In the genomic region with DNA sequence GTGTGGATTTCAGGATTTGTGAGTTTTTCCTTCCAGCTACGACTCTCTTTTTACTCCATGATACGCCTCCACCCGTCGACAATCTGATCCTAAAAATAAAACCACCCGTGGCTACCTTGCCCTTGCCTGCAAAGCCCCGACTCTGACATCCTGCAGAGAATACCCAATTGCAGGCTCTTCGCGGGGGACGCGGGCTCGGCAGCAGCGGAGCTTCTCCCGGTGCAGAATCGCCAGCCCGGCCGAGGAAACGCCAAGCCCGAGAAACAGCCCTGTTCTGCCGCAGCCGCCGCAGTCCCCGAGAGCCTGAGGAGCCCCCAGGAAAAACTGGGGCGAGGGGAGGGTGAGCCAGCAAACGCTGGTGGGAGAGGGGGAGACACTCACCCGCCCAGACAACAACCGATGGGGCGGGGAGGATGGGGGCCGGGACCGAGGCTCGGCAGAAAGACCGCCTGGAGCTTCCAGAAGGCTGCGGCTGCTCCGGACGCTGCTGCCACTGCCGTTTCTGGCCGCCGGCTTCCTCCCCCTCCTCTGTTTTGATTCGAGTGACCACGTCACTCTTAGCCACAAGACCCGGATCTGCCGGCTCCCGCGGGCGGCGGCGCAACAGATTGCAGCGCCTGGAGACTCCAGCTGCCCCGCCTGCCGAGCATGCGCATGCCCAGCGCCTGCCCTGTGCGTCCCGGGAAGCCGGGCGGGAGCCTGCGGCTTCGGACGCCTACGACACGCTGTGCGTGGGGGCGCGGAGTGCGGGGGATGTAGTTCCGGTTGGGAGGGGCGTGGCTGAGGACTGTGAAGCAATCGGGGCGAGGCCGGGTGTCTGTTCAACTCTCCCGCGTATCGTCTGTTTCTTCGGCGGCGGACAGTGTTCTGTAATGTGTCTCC, we compare ENCODE assay signal across 8 cellular contexts. TPM values are rescaled to one million over a fixed set of nuclear protein-coding genes. Genes with fewer than 3 reads are reported as not detected.
DNase-seq lines count a peak whose midpoint lies in the region; FAIRE-seq and TF ChIP-seq lines count a peak whose summit lies in the region.

A gene (minus strand): TSS at position 508 of the 882 bp plus-strand sequence. CDS start 33,720 bp downstream, outside the sequence.

- peak; percentile 71 to 95 for TF ChIP-seq POLR2A in H1 (IDR thresholded peaks at IDR 0.05; ENCODE audit: control extremely low read depth in 1 of 2, low read depth in 2 of 2, low read length in 2 of 2)

- H3K14ac ChIP-seq in H1 (ENCODE audit: insufficient read length), result no peak within 1 kb of the TSS

- H3K4me2 ChIP-seq in H1 (ENCODE audit: insufficient read depth in 1 of 2, low read depth in 2 of 2, low read length in 2 of 2) (peak within 1 kb of the TSS; percentile 83 to 84), mesendoderm (ENCODE audit: low read length) (peak within 1 kb of the TSS; percentile 91)

- peaks cover 4% of the 10 kb centered on the region; the same call in 1 of the 2 replicates for H3K23me2 ChIP-seq in H1 (ENCODE audit: low read depth, low read length)

- no peak within 1 kb of the TSS for H3K23ac ChIP-seq in H1 (ENCODE audit: insufficient read length)
- H3K23ac ChIP-seq in mesendoderm (ENCODE audit: low read length), result no peak within 1 kb of the TSS

- H2BK120ac ChIP-seq in H1 (replicated peaks; ENCODE audit: low read depth, low read length), result no peak within 1 kb of the TSS
- peak within 1 kb of the TSS; percentile 91 for H2BK120ac ChIP-seq in mesendoderm (ENCODE audit: low read depth, low read length)

- H4K91ac ChIP-seq in H1 (replicated peaks; ENCODE audit: insufficient read length, low read length), result peak within 1 kb of the TSS; percentile 13

- H3K18ac ChIP-seq in H1 (ENCODE audit: extremely low read depth, low read length) (peak within 1 kb of the TSS; percentile 85), mesendoderm (ENCODE audit: low read length) (peak within 1 kb of the TSS; percentile 92)

- peak within 1 kb of the TSS; percentile 61 for H3K56ac ChIP-seq in H1 (replicated peaks; ENCODE audit: insufficient read length, low read depth, low read length)
- peak within 1 kb of the TSS; percentile 87 for H3K56ac ChIP-seq in mesendoderm (ENCODE audit: low read length)

- H2BK15ac ChIP-seq in H1 (ENCODE audit: low read length) (peak within 1 kb of the TSS; percentile 61; the same call in 1 of the 2 replicates), mesendoderm (replicated peaks; ENCODE audit: low read depth) (no peak within 1 kb of the TSS)

- no peak for TF ChIP-seq EP300 in H1 (IDR thresholded peaks at IDR 0.05; ENCODE audit: borderline replicate concordance in 1 of 2, low read depth in 2 of 2, low read length in 2 of 2)

- H3K9me3 ChIP-seq in H1 (ENCODE audit: insufficient read depth in 2 of 2, low read depth in 1 of 2, low read length in 1 of 2), result no peaks in the 10 kb centered on the region

- H3K4ac ChIP-seq in H1 (replicated peaks; ENCODE audit: insufficient read length, low read depth, low read length) (peak within 1 kb of the TSS; percentile 17), mesendoderm (ENCODE audit: low read depth, low read length) (peak within 1 kb of the TSS; percentile 74)

- H3K79me1 ChIP-seq in H1 (ENCODE audit: low read depth, low read length) (no peaks in the 10 kb centered on the region; the same call in 1 of the 2 replicates), mesendoderm (ENCODE audit: low read length) (no peaks in the 10 kb centered on the region)

- peak in 1 of 2 experiments; percentile 15; a peak in 1 of 4 replicates for TF ChIP-seq RAD21 in H1 (IDR thresholded peaks at IDR 0.05 in 1 of 2, conservative IDR thresholded peaks at IDR 0.05 in 1 of 2; ENCODE audit: low read depth in 2 of 2, low read length in 2 of 2)

- H3K79me2 ChIP-seq in H1 (ENCODE audit: control insufficient read depth in 1 of 2, insufficient read depth in 2 of 2, low read length in 2 of 2), result peaks cover 0 to 26% of the 10 kb centered on the region in 2 experiments; a peak in 3 of 4 replicates
- H3K79me2 ChIP-seq in mesendoderm (ENCODE audit: control insufficient read depth, insufficient read depth, low read length), result no peaks in the 10 kb centered on the region

- no peaks in the 10 kb centered on the region for H4K20me1 ChIP-seq in H1 (replicated peaks in 1 of 2; ENCODE audit: control insufficient read depth in 1 of 2, insufficient read depth in 2 of 2, low read length in 2 of 2)

- H2BK5ac ChIP-seq in H1 (ENCODE audit: low read depth, low read length) (peak within 1 kb of the TSS; percentile 93), mesendoderm (ENCODE audit: low read length) (no peak within 1 kb of the TSS)

- H3K36me3 ChIP-seq in H1 (ENCODE audit: control insufficient read depth in 2 of 4, insufficient read depth in 4 of 4, low read length in 3 of 4) (peaks cover 0 to 2% (median 0%) of the 10 kb centered on the region in 4 experiments; a peak in 1 of 8 replicates), mesendoderm (ENCODE audit: control insufficient read depth, insufficient read depth, low read length) (no peaks in the 10 kb centered on the region)

- 1% methylated on average over 59 of the region's 75 CpGs; no CpG with 5 or more reads in 1 of the 2 experiments for WGBS in H1 (ENCODE audit: extremely low coverage in 1 of 2, insufficient coverage in 1 of 2, insufficient read length in 1 of 2, insufficient replicate concordance in 2 of 2, low coverage in 1 of 2, low lambda C conversion rate in 2 of 2, missing lambda C conversion rate in 1 of 2), 2 experiments
- WGBS in mesendoderm (ENCODE audit: extremely low coverage, insufficient coverage, low lambda C conversion rate), result no CpG with 5 or more reads among the region's 75 CpGs

- CTCF ChIA-PET in H1 (lab: Charles Lee; ENCODE audit: partially characterized antibody), result interaction anchor here (0.7 to 2.3 kb wide), 4 partner anchors 8 to 209 kb away, joined by 3 to 6 read pairs (median 4); no protein-coding TSS in a partner anchor

- H3K27me3 ChIP-seq in H1 (replicated peaks in 1 of 4; ENCODE audit: control insufficient read depth in 3 of 4, extremely low read depth in 1 of 4, insufficient read depth in 3 of 4, low read length in 3 of 4), result no peaks in the 10 kb centered on the region
- no peaks in the 10 kb centered on the region for H3K27me3 ChIP-seq in mesendoderm (ENCODE audit: insufficient read depth, low read length, poor library complexity)

- peak within 1 kb of the TSS; percentile 76 to 89 (median 85) for H3K4me3 ChIP-seq in H1 (ENCODE audit: extremely low read depth in 1 of 4, insufficient read depth in 2 of 4, low read depth in 3 of 4, low read length in 4 of 4)
- H3K4me3 ChIP-seq in mesendoderm (ENCODE audit: low read length), result peak within 1 kb of the TSS; percentile 80

- H2AK5ac ChIP-seq in H1 (ENCODE audit: low read depth, low read length) (no peak within 1 kb of the TSS), mesendoderm (ENCODE audit: low read length) (no peak within 1 kb of the TSS)

- H2BK20ac ChIP-seq in H1 (ENCODE audit: low read length), result no peak within 1 kb of the TSS

- DNase-seq in COLO829 (ENCODE audit: low spot score) (peak; percentile 92), GM20000 (ENCODE audit: low spot score) (peak; percentile 85), HT1080 (ENCODE audit: low read depth) (peak; percentile 97), NOMO-1 treated with dmso at 0.1 percent for 144 hours (lab: John Stamatoyannopoulos, UW; ENCODE audit: unreplicated experiment) (peak; percentile 95), H1 (ENCODE audit: low read depth in 1 of 2, low spot score in 2 of 2) (peak; percentile 93 to 94), mesendoderm (peak; percentile 99)
- peak; percentile 77 for DNase-seq in activated CD8-positive, alpha-beta memory T cell treated with anti-CD3 and anti-CD28 coated beads, Interleukin-2, amount 50 U/mL, for 1 hour (ENCODE audit: extremely low read depth)
- peak; percentile 87 for DNase-seq in stimulated activated CD8-positive, alpha-beta memory T cell treated with anti-CD3 and anti-CD28 coated beads, Interleukin-12 subunit alpha, Interleukin-12 subunit beta, amount 100 ng/mL, for 4 hours (ENCODE audit: low read depth)

- H3K27ac ChIP-seq in H1 (ENCODE audit: low read depth, low read length) (peak within 1 kb of the TSS; percentile 98), mesendoderm (ENCODE audit: low read depth, low read length) (peak within 1 kb of the TSS; percentile 95)

- no peak for FAIRE-seq in H1 (lab: Jason Lieb, UNC)

- H4K8ac ChIP-seq in H1 (ENCODE audit: extremely low read depth, insufficient read depth, low read length) (peak within 1 kb of the TSS; percentile 93), mesendoderm (ENCODE audit: low read depth, low read length) (peak within 1 kb of the TSS; percentile 97)

- H3K4me1 ChIP-seq in H1 (replicated peaks in 1 of 4; ENCODE audit: control insufficient read depth in 3 of 4, insufficient read depth in 4 of 4, low read length in 3 of 4) (peaks cover 2 to 19% (median 13%) of the 10 kb centered on the region in 4 experiments; a peak in 6 of 7 replicates), mesendoderm (ENCODE audit: control insufficient read depth, low read depth, low read length) (peaks cover 5% of the 10 kb centered on the region)

- H2BK12ac ChIP-seq in H1 (ENCODE audit: low read depth, low read length), result peak within 1 kb of the TSS; percentile 97

- peak within 1 kb of the TSS; percentile 65 for H4K5ac ChIP-seq in H1 (ENCODE audit: insufficient read length, low read depth, low read length)
- H4K5ac ChIP-seq in mesendoderm (ENCODE audit: low read length), result no peak within 1 kb of the TSS

- POLR2A ChIA-PET in H1 (lab: Charles Lee; ENCODE audit: partially characterized antibody), result interaction anchor here (0.5 to 4.5 kb wide), 37 partner anchors 8 to 417 kb away, joined by 3 to 34 read pairs (median 3); a partner anchor contains a TSS

- TF ChIP-seq CTCF in GM20000 (IDR thresholded peaks at IDR 0.05; ENCODE audit: extremely low read depth, missing control alignments) (no peak), H1 (IDR thresholded peaks at IDR 0.05; ENCODE audit: control extremely low read depth in 1 of 3, insufficient read depth in 1 of 3, low read depth in 1 of 3, low read length in 3 of 3) (peak in 1 of 3 experiments; percentile 19; a peak in 1 of 4 replicates)

- 0 out of 2 replicates have a peak within 1 kb of the TSS, but pooled peaks have one; percentile 18 for H2AFZ ChIP-seq in H1 (ENCODE audit: low read length)

- peak within 1 kb of the TSS; percentile 92 to 97 (median 95) for H3K9ac ChIP-seq in H1 (replicated peaks in 1 of 4; ENCODE audit: extremely low read depth in 1 of 4, low read depth in 3 of 4, low read length in 3 of 4)
- H3K9ac ChIP-seq in mesendoderm (ENCODE audit: low read length), result peak within 1 kb of the TSS; percentile 90

RNA-seq across cellular contexts. Expression of the gene that starts here (rescaled TPM):
- 1.2 and 1.8 TPM in 2 replicates for total RNA-seq in HT1080 (2014; rRNA removed; shearing (Covaris generic))
- 10.0 and 10.3 TPM in 2 replicates for polyA plus RNA-seq in HT1080 (2015; cell fraction: cytosol; rRNA removed)
- 5.0 and 6.0 TPM in 2 replicates for polyA plus RNA-seq in HT1080 (2015; cell fraction: nucleus; rRNA removed)
- 26.6 and 29.1 TPM in 2 replicates for total RNA-seq in H1 (2021; fragmentation: NEBNext Ultra II Directional; extraction: Animal tissue kit (Norgen Biotek cat#: 25700))
- 22.6 and 31.0 TPM in 2 replicates for polyA plus RNA-seq in H1 (2011; rRNA removed)
- 35.2 TPM for polyA plus RNA-seq in H1 (2011; cell fraction: cytosol; rRNA removed)
- 10.7 TPM for polyA plus RNA-seq in H1 (2011; cell fraction: nucleus; rRNA removed)
- 22.4 to 33.7 TPM (median 24.5 TPM) in 4 replicates for polyA plus RNA-seq in H1 (2012, experiment 1 of 2)
- polyA plus RNA-seq in H1 (2012, experiment 2 of 2), result 4.1 TPM
- 9.0 TPM for polyA plus RNA-seq in H1 (2013, experiment 1 of 2)
- polyA plus RNA-seq in H1 (2013, experiment 2 of 2), result 8.0 TPM
- polyA minus RNA-seq in H1 (2011; rRNA and poly(A)+ RNA removed), result 49.5 and 73.5 TPM in 2 replicates
- polyA minus RNA-seq in H1 (2011; cell fraction: cytosol; rRNA and poly(A)+ RNA removed), result 15.8 TPM
- 15.2 TPM for polyA minus RNA-seq in H1 (2011; cell fraction: nucleus; rRNA and poly(A)+ RNA removed)
- polyA plus RNA-seq in mesendoderm (2013, experiment 1 of 2), result 10.2 TPM
- 10.0 TPM for polyA plus RNA-seq in mesendoderm (2013, experiment 2 of 2)

Comparison
In these comparisons a context has a peak if more than half of its experiments do, and no peak if none do; other contexts are left out.
1. Peak in every context shown above with its lines: DNase-seq, H3K4me3 ChIP-seq and H3K27ac ChIP-seq.